In the genomic region with DNA sequence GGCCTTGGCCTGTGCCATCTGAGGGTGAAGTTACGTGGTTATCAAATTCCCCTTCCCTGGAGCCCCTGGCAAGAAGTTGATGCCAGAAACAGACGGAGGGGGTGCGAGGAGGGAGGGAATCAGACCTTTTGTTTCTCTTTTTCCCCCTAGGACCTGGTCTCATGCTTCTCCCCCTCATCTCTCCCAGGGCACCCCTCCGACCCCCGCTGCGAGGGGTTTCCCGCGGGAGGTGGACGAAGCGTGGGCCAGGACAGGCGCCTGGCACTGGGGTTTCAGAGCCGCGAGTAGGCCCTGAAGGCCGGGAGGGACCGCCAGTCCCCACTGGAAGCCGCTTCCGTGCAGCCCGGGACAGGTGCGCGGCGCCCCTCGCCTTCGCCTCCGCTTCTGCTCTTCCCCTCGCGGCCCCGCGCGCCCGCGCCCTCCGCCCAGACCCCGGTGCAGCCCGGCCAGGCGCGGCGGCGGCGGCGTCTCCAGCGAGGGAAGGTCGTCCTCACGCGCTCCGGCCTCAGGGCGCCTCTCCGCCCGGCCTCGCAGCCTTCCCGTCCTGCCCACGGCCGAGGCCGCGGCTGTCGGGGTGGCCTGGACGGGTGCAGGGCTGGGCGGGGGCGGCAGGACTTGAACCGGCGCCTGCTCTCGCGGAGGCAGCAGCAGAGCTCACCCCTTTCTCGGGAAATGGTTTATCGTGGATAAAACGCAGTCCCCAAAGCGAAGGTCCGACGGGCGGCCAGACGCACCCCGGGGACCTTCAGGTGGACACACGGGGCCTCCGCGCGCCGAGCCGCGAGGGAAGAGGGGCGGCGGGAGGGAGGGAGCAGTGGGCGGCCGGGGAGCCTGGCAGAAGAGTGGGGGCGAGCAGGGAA, we compare ENCODE assay signal across 12 cellular contexts. TPM values are rescaled to one million over a fixed set of nuclear protein-coding genes. Genes with fewer than 3 reads are reported as not detected.
DNase-seq lines count a peak whose midpoint lies in the region; ATAC-seq and TF ChIP-seq lines count a peak whose summit lies in the region.
"Had no signal": no experiment of that assay in that cellular context is flagged by ENCODE, and none has a peak within 500 bp of the region (broad histone marks: within the 10 kb centered on the region; RNA-seq: fewer than 3 reads in every experiment).

No MANE protein-coding gene starts in this region.

- peaks cover 0 to 39% (median 21%) of the 10 kb centered on the region in 9 donors for H3K27me3 ChIP-seq in heart left ventricle
- H3K27me3 ChIP-seq in osteoblast (ENCODE audit: insufficient read depth, low read length) = peaks cover 3% of the 10 kb centered on the region
- H3K27me3 ChIP-seq in aorta (ENCODE audit: control insufficient read depth in 1 of 2, insufficient read depth in 2 of 2, low read length in 1 of 2) = no peaks in the 10 kb centered on the region
- H3K27me3 ChIP-seq: BLaER1 treated with 17β-estradiol and CSF1 and Interleukin-3, amounts not matched to agents 10 nM and 100 nM had no signal

- no peaks in the 10 kb centered on the region for H4K20me1 ChIP-seq in osteoblast (ENCODE audit: insufficient read depth, low read length)
- H4K20me1 ChIP-seq: BLaER1 treated with 17β-estradiol and CSF1 and Interleukin-3, amounts not matched to agents 10 nM and 100 nM had no signal

- ATAC-seq in Right ventricle myocardium inferior = peak; percentile 37
- ATAC-seq in heart left ventricle = no peak
- ATAC-seq in aorta (ENCODE audit: low FRiP score) = peak; percentile 73
- no peak for ATAC-seq in GM18870 (IDR thresholded peaks at IDR 0.05; ENCODE audit: unreplicated experiment)

- DNase-seq in Right ventricle myocardium inferior (ENCODE audit: missing footprints) (no peak), cardiac septum (ENCODE audit: low spot score) (no peak), heart left ventricle (no peak), osteoblast (ENCODE audit: insufficient read length, low spot score, missing footprints) (peak; percentile 44), aorta (no peak), HUDEP-2 (lab: John Stamatoyannopoulos, UW; ENCODE audit: unreplicated experiment in 76 of 76) (no peak)
- DNase-seq in activated effector memory CD4-positive, alpha-beta T cell treated with anti-CD3 and anti-CD28 coated beads, Interleukin-2, amount 50 U/mL, for 16 hours = no peak
- DNase-seq: effector CD4-positive, alpha-beta T cell; NCI-H1930 had no signal

- intact Hi-C loops in Right ventricle myocardium inferior (cut with DNase I) (no loop called here), cardiac septum (cut with DNase I) (no loop called here), heart left ventricle (cut with DNase I) (no loop called here), aorta (cut with DNase I) (no loop called here)

- H3K4me3 ChIP-seq in heart left ventricle (peak overlapping the region in 9 of 12 donors; percentile 10 to 51 (median 22)), osteoblast (ENCODE audit: insufficient read depth, low read length) (no peak overlapping the region), aorta (ENCODE audit: low read length in 2 of 2) (peak overlapping the region; percentile 60 to 69)
- H3K4me3 ChIP-seq: BLaER1 treated with 17β-estradiol and CSF1 and Interleukin-3, amounts not matched to agents 10 nM and 100 nM; SK-N-MC had no signal

- H3K36me3 ChIP-seq in heart left ventricle (no peaks in the 10 kb centered on the region), osteoblast (ENCODE audit: insufficient read depth, low read length) (no peaks in the 10 kb centered on the region), aorta (ENCODE audit: control insufficient read depth in 1 of 2, insufficient read depth in 2 of 2, low read length in 1 of 2) (no peaks in the 10 kb centered on the region)
- H3K36me3 ChIP-seq: BLaER1 treated with 17β-estradiol and CSF1 and Interleukin-3, amounts not matched to agents 10 nM and 100 nM had no signal

- H3K4me1 ChIP-seq in heart left ventricle = peaks cover 0 to 9% (median 0%) of the 10 kb centered on the region in 12 donors
- H3K4me1 ChIP-seq in osteoblast (ENCODE audit: insufficient read depth, low read length) = no peaks in the 10 kb centered on the region
- H3K4me1 ChIP-seq in aorta (ENCODE audit: control insufficient read depth in 1 of 2, insufficient read depth in 2 of 2, low read length in 2 of 2) = no peaks in the 10 kb centered on the region
- H3K4me1 ChIP-seq: BLaER1 treated with 17β-estradiol and CSF1 and Interleukin-3, amounts not matched to agents 10 nM and 100 nM had no signal

- WGBS in heart left ventricle, 4 donors = 1 to 10% (median 2%) methylated on average over 28 to 82 of the region's 83 CpGs
- 1% methylated on average over 61 to 83 of the region's 83 CpGs for WGBS in aorta, 2 donors

- H3K27ac ChIP-seq in heart left ventricle (no peak overlapping the region), osteoblast (ENCODE audit: low read depth, low read length) (no peak overlapping the region), aorta (ENCODE audit: low read depth in 1 of 2, low read length in 2 of 2) (peak overlapping the region in 1 of 2 donors; percentile 5)
- H3K27ac ChIP-seq: BLaER1 treated with 17β-estradiol and CSF1 and Interleukin-3, amounts not matched to agents 10 nM and 100 nM; SK-N-MC had no signal

- no peak for TF ChIP-seq POLR2A in heart left ventricle (IDR thresholded peaks at IDR 0.05)

- H3K4me2 ChIP-seq in osteoblast (ENCODE audit: insufficient read depth, low read length) = no peak overlapping the region
- H3K4me2 ChIP-seq: BLaER1 treated with 17β-estradiol and CSF1 and Interleukin-3, amounts not matched to agents 10 nM and 100 nM had no signal

- H3K79me2 ChIP-seq in osteoblast (ENCODE audit: insufficient read depth, low read length) = no peaks in the 10 kb centered on the region

- no peak overlapping the region for H2AFZ ChIP-seq in osteoblast (ENCODE audit: low read length)

- peaks cover 0 to 20% (median 0%) of the 10 kb centered on the region in 12 donors for H3K9me3 ChIP-seq in heart left ventricle
- no peaks in the 10 kb centered on the region for H3K9me3 ChIP-seq in osteoblast (ENCODE audit: low read depth, low read length)
- H3K9me3 ChIP-seq in aorta (ENCODE audit: control insufficient read depth, low read length) = no peaks in the 10 kb centered on the region

- TF ChIP-seq CTCF in heart left ventricle (IDR thresholded peaks at IDR 0.05) = no peak
- TF ChIP-seq CTCF in osteoblast (IDR thresholded peaks at IDR 0.05; ENCODE audit: extremely low read depth, low read depth, low read length) = no peak

RNA-seq across cellular contexts. Expression of gene ADAMTS17, which starts 31.5 kb away (rescaled TPM):
- total RNA-seq in Right ventricle myocardium inferior = 1.4 TPM
- total RNA-seq in cardiac septum = 0.67 TPM
- 1 to 10 TPM in 7 of 9 donors, under 1 TPM in 2; 0.52 to 2.4 (median 1.9) TPM for total RNA-seq in heart left ventricle
- polyA plus RNA-seq in heart left ventricle = under 1 TPM; 0.30 to 0.58 TPM
- total RNA-seq in osteoblast = under 0.01 and 0.29 TPM in 2 replicates
- 1 to 10 TPM; 1.8 to 4.2 TPM for total RNA-seq in aorta
- polyA plus RNA-seq in aorta = under 1 TPM in 1 of 2 donors, not detected in 1; 0.41 TPM

Comparison
In these comparisons a context has a peak if more than half of its experiments do, and no peak if none do; other contexts are left out.
1. ATAC-seq: peak in Right ventricle myocardium inferior (single experiment) and aorta (single experiment); none in heart left ventricle (0 of 4) and GM18870 (single experiment).